ENCODE assay signal across 8 cellular contexts in the genomic region with DNA sequence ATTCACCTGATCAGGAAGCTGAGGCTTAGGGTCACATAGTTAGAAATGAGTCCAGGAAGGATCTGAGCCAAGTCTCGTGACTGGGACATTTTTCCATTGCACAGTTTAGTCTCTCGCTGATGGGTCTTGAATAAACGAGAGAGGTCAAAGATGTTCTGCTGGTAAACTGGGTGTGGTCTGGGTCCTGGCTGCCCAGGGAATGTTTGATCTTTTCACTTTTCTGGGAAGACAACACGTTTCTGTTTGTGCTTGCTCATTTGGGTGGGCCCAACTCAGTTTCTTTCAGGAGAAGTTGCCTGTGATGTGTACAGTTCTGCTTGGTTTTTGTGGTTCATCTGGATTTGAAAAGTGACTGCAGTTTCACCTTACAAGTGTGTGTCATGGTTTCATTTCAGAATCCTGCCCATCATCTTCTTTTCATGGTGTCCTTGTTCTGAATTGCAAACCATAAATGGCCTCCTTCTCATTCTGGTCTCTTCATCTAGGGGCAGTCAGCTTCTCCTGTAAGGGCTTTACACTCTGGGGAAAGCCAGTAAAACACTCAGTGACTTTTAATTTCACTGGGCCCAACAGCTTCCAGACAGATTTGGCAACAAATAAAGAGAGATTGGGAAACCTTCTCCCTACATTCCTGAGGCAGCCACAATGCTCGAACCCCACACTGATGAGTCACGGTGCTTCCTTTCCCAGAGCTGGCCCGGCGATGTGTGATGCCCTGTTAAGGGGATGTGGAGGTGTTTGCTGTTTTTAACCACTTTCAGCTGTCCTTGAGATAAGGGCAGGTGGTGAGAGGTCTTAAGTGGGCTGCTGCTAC.
DNase-seq lines count a peak whose midpoint lies in the region; ATAC-seq and TF ChIP-seq lines count a peak whose summit lies in the region.

No MANE protein-coding gene starts in this region.

- no peak overlapping the region for H3K4me3 ChIP-seq in foreskin fibroblast (ENCODE audit: low read depth in 1 of 2, low read length in 2 of 2)

- H3K27ac Mint-ChIP-seq in nephron progenitor cell: no peak overlapping the region

- no peaks in the 10 kb centered on the region for H3K36me3 Mint-ChIP-seq in nephron progenitor cell (ENCODE audit: low read depth)

- no peak overlapping the region for H3K4me3 Mint-ChIP-seq in nephron progenitor cell

- no peak for TF ChIP-seq CTCF in foreskin fibroblast (IDR thresholded peaks at IDR 0.05; ENCODE audit: low read depth, low read length)
- TF ChIP-seq CTCF in nephron progenitor cell (IDR thresholded peaks at IDR 0.05): no peak

- no peaks in the 10 kb centered on the region for H3K4me1 Mint-ChIP-seq in nephron progenitor cell

- DNase-seq in SIG-M5 (lab: John Stamatoyannopoulos, UW) (peak; percentile 34), foreskin fibroblast (peak; percentile 95 to 96), smooth muscle cell of the brain vasculature (ENCODE audit: low read depth, low spot score) (peak; percentile 40), nephron progenitor cell (no peak), activated gamma-delta T cell treated with Interleukin-2 at 50 U/mL for 16 hours (no peak)
- DNase-seq in activated CD4-positive, CD25-positive, alpha-beta regulatory T cell (lab: John Stamatoyannopoulos, UW): no peak

- peaks cover 41% of the 10 kb centered on the region for H3K27me3 Mint-ChIP-seq in nephron progenitor cell (ENCODE audit: low read depth, poor library complexity)

- H3K9me3 Mint-ChIP-seq in nephron progenitor cell: peaks cover 3% of the 10 kb centered on the region

- ATAC-seq in GM18502 (IDR thresholded peaks at IDR 0.05; ENCODE audit: poor library complexity, unreplicated experiment): peak; percentile 68
- ATAC-seq in HG02973 (IDR thresholded peaks at IDR 0.05; ENCODE audit: unreplicated experiment): peak; percentile 58

Comparison
In these comparisons a context has a peak if more than half of its experiments do, and no peak if none do; other contexts are left out.
1. DNase-seq: peak in SIG-M5 (single experiment), foreskin fibroblast (2 of 2) and smooth muscle cell of the brain vasculature (single experiment); none in nephron progenitor cell (single experiment), activated gamma-delta T cell treated with Interleukin-2 at 50 U/mL for 16 hours (single experiment) and activated CD4-positive, CD25-positive, alpha-beta regulatory T cell (0 of 4).